1 cellular context compared by ENCODE assay signal in the genomic region with DNA sequence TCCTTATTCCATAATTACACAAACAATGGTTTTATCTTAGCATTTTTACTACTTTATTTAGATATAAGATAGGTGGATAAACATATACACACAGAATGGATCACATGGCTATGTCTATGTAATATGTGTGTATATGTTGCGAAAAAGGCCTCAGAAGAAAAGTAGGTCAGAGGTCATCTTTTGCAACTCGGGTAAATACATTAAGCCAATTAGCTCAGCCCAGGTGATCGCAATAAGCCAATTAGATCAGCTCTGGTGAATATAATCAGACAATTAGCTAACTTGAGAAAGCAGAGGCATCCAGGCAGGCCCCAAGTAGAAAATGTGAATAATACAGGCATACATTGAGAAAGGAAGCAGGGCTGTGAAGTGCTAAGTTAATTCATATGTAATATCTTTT.
TF ChIP-seq lines count a peak whose summit lies in the region.

No MANE protein-coding gene starts in this region.

TF ChIP-seq in HepG2, 621 proteins besides CTCF, POLR2A, EP300 and RAD21:
- TF ChIP-seq, protein P1, sequence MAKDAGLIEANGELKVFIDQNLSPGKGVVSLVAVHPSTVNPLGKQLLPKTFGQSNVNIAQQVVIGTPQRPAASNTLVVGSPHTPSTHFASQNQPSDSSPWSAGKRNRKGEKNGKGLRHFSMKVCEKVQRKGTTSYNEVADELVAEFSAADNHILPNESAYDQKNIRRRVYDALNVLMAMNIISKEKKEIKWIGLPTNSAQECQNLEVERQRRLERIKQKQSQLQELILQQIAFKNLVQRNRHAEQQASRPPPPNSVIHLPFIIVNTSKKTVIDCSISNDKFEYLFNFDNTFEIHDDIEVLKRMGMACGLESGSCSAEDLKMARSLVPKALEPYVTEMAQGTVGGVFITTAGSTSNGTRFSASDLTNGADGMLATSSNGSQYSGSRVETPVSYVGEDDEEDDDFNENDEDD (CRISPR knock-in tag; IDR thresholded peaks at IDR 0.05; ENCODE audit: borderline replicate concordance): no peak
- TF ChIP-seq, protein P2, sequence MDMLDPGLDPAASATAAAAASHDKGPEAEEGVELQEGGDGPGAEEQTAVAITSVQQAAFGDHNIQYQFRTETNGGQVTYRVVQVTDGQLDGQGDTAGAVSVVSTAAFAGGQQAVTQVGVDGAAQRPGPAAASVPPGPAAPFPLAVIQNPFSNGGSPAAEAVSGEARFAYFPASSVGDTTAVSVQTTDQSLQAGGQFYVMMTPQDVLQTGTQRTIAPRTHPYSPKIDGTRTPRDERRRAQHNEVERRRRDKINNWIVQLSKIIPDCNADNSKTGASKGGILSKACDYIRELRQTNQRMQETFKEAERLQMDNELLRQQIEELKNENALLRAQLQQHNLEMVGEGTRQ (IDR thresholded peaks at IDR 0.05; ENCODE audit: low read depth, low read length): no peak
- TF ChIP-seq, protein P2 (CRISPR knock-in tag; IDR thresholded peaks at IDR 0.05; ENCODE audit: borderline replicate concordance): peak; percentile 56; the same call in 1 of the 2 replicates
- TF ChIP-seq KDM5B (CRISPR knock-in tag; IDR thresholded peaks at IDR 0.05; ENCODE audit: borderline replicate concordance) (no peak), CEBPB (IDR thresholded peaks at IDR 0.05; ENCODE audit: borderline replicate concordance, low read depth, low read length) (peak; percentile 29; the same call in 1 of the 2 replicates), MAF1 (CRISPR knock-in tag; IDR thresholded peaks at IDR 0.05; ENCODE audit: borderline replicate concordance) (no peak), ZMYM4 (CRISPR knock-in tag; IDR thresholded peaks at IDR 0.05) (peak; percentile 72), RXRB (CRISPR knock-in tag; IDR thresholded peaks at IDR 0.05; ENCODE audit: borderline replicate concordance) (0 out of 2 replicates have a peak, but pooled peaks have one; percentile 25), ZBTB3 (CRISPR knock-in tag; IDR thresholded peaks at IDR 0.05; ENCODE audit: borderline replicate concordance, low read depth) (no peak), ZNF317 (CRISPR knock-in tag; IDR thresholded peaks at IDR 0.05) (no peak), NR2F6 (IDR thresholded peaks at IDR 0.05) (peak; percentile 57), NR2F6 (CRISPR knock-in tag; IDR thresholded peaks at IDR 0.05) (no peak), HNF4A (CRISPR knock-in tag; IDR thresholded peaks at IDR 0.05) (peak; percentile 17; the same call in 1 of the 2 replicates), BORCS8-MEF2B (CRISPR knock-in tag; IDR thresholded peaks at IDR 0.05) (no peak), PPARG (CRISPR knock-in tag; conservative IDR thresholded peaks at IDR 0.05) (0 out of 2 replicates have a peak, but pooled peaks have one; percentile 28), ZSCAN31 (CRISPR knock-in tag; IDR thresholded peaks at IDR 0.05; ENCODE audit: low read depth) (no peak), MIXL1 (CRISPR knock-in tag; IDR thresholded peaks at IDR 0.05) (0 out of 2 replicates have a peak, but pooled peaks have one; percentile 26), MYNN (CRISPR knock-in tag; IDR thresholded peaks at IDR 0.05; ENCODE audit: low read depth) (no peak), ZNF20 (CRISPR knock-in tag; IDR thresholded peaks at IDR 0.05) (no peak), NFYB (CRISPR knock-in tag; IDR thresholded peaks at IDR 0.05) (peak; percentile 30; the same call in 1 of the 2 replicates), TCF7 (IDR thresholded peaks at IDR 0.05; ENCODE audit: low read depth) (no peak)
- TF ChIP-seq, protein P3, sequence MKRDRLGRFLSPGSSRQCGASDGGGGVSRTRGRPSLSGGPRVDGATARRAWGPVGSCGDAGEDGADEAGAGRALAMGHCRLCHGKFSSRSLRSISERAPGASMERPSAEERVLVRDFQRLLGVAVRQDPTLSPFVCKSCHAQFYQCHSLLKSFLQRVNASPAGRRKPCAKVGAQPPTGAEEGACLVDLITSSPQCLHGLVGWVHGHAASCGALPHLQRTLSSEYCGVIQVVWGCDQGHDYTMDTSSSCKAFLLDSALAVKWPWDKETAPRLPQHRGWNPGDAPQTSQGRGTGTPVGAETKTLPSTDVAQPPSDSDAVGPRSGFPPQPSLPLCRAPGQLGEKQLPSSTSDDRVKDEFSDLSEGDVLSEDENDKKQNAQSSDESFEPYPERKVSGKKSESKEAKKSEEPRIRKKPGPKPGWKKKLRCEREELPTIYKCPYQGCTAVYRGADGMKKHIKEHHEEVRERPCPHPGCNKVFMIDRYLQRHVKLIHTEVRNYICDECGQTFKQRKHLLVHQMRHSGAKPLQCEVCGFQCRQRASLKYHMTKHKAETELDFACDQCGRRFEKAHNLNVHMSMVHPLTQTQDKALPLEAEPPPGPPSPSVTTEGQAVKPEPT (CRISPR knock-in tag; IDR thresholded peaks at IDR 0.05; ENCODE audit: low read depth): no peak
- TF ChIP-seq, protein P4, sequence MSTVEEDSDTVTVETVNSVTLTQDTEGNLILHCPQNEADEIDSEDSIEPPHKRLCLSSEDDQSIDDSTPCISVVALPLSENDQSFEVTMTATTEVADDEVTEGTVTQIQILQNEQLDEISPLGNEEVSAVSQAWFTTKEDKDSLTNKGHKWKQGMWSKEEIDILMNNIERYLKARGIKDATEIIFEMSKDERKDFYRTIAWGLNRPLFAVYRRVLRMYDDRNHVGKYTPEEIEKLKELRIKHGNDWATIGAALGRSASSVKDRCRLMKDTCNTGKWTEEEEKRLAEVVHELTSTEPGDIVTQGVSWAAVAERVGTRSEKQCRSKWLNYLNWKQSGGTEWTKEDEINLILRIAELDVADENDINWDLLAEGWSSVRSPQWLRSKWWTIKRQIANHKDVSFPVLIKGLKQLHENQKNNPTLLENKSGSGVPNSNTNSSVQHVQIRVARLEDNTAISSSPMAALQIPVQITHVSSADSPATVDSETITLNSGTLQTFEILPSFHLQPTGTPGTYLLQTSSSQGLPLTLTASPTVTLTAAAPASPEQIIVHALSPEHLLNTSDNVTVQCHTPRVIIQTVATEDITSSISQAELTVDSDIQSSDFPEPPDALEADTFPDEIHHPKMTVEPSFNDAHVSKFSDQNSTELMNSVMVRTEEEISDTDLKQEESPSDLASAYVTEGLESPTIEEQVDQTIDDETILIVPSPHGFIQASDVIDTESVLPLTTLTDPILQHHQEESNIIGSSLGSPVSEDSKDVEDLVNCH (CRISPR knock-in tag; IDR thresholded peaks at IDR 0.05): no peak
- TF ChIP-seq, protein P5, sequence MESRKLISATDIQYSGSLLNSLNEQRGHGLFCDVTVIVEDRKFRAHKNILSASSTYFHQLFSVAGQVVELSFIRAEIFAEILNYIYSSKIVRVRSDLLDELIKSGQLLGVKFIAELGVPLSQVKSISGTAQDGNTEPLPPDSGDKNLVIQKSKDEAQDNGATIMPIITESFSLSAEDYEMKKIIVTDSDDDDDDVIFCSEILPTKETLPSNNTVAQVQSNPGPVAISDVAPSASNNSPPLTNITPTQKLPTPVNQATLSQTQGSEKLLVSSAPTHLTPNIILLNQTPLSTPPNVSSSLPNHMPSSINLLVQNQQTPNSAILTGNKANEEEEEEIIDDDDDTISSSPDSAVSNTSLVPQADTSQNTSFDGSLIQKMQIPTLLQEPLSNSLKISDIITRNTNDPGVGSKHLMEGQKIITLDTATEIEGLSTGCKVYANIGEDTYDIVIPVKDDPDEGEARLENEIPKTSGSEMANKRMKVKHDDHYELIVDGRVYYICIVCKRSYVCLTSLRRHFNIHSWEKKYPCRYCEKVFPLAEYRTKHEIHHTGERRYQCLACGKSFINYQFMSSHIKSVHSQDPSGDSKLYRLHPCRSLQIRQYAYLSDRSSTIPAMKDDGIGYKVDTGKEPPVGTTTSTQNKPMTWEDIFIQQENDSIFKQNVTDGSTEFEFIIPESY (CRISPR knock-in tag; IDR thresholded peaks at IDR 0.05): no peak
- TF ChIP-seq, protein P6, sequence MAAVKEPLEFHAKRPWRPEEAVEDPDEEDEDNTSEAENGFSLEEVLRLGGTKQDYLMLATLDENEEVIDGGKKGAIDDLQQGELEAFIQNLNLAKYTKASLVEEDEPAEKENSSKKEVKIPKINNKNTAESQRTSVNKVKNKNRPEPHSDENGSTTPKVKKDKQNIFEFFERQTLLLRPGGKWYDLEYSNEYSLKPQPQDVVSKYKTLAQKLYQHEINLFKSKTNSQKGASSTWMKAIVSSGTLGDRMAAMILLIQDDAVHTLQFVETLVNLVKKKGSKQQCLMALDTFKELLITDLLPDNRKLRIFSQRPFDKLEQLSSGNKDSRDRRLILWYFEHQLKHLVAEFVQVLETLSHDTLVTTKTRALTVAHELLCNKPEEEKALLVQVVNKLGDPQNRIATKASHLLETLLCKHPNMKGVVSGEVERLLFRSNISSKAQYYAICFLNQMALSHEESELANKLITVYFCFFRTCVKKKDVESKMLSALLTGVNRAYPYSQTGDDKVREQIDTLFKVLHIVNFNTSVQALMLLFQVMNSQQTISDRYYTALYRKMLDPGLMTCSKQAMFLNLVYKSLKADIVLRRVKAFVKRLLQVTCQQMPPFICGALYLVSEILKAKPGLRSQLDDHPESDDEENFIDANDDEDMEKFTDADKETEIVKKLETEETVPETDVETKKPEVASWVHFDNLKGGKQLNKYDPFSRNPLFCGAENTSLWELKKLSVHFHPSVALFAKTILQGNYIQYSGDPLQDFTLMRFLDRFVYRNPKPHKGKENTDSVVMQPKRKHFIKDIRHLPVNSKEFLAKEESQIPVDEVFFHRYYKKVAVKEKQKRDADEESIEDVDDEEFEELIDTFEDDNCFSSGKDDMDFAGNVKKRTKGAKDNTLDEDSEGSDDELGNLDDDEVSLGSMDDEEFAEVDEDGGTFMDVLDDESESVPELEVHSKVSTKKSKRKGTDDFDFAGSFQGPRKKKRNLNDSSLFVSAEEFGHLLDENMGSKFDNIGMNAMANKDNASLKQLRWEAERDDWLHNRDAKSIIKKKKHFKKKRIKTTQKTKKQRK (IDR thresholded peaks at IDR 0.05; ENCODE audit: low read length): no peak
- TF ChIP-seq, protein P7, sequence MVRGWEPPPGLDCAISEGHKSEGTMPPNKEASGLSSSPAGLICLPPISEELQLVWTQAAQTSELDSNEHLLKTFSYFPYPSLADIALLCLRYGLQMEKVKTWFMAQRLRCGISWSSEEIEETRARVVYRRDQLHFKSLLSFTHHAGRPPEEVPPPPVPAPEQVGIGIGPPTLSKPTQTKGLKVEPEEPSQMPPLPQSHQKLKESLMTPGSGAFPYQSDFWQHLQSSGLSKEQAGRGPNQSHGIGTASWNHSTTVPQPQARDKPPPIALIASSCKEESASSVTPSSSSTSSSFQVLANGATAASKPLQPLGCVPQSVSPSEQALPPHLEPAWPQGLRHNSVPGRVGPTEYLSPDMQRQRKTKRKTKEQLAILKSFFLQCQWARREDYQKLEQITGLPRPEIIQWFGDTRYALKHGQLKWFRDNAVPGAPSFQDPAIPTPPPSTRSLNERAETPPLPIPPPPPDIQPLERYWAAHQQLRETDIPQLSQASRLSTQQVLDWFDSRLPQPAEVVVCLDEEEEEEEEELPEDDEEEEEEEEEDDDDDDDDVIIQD (CRISPR knock-in tag; IDR thresholded peaks at IDR 0.05; ENCODE audit: low read depth): peak; percentile 79; the same call in 1 of the 2 replicates
- TF ChIP-seq, protein P8, sequence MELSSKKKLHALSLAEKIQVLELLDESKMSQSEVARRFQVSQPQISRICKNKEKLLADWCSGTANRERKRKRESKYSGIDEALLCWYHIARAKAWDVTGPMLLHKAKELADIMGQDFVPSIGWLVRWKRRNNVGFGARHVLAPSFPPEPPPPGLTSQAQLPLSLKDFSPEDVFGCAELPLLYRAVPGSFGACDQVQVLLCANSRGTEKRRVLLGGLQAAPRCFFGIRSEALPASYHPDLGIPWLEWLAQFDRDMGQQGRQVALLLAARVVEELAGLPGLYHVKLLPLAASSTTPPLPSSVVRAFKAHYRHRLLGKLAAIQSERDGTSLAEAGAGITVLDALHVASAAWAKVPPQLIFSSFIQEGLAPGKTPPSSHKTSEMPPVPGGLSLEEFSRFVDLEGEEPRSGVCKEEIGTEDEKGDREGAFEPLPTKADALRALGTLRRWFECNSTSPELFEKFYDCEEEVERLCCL (CRISPR knock-in tag; IDR thresholded peaks at IDR 0.05; ENCODE audit: borderline replicate concordance): no peak
